13 cellular contexts compared by ENCODE assay signal in genomic region chr11:47154738-47155570, GRCh38. TPM values are rescaled to one million over a fixed set of nuclear protein-coding genes. Genes with fewer than 3 reads are reported as not detected.
DNase-seq lines count a peak whose midpoint lies in the region; ATAC-seq, FAIRE-seq and TF ChIP-seq lines count a peak whose summit lies in the region.
"Had no signal": no experiment of that assay in that cellular context is flagged by ENCODE, and none has a peak within 500 bp of the region (broad histone marks: within the 10 kb centered on the region; RNA-seq: fewer than 3 reads in every experiment).

No MANE protein-coding gene starts in this region.

- peak; percentile 49 to 54 for ATAC-seq in activated T-cell treated with anti-CD3 and anti-CD28 coated beads, Interleukin-2, amount 50 U/mL, for 4 hours

- H3K4me1 Mint-ChIP-seq in activated T-cell treated with anti-CD3 and anti-CD28 coated beads, Interleukin-2, amount 50 U/mL, for 4 hours (ENCODE audit: low read depth) = peaks cover 31% of the 10 kb centered on the region
- H3K4me1 Mint-ChIP-seq in endodermal cell (peaks cover 10% of the 10 kb centered on the region), type B pancreatic cell (ENCODE audit: unreplicated experiment) (peaks cover 24% of the 10 kb centered on the region)

- H3K27me3 Mint-ChIP-seq in activated T-cell treated with anti-CD3 and anti-CD28 coated beads, Interleukin-2, amount 50 U/mL, for 4 hours (ENCODE audit: low read depth) = no peaks in the 10 kb centered on the region
- no peaks in the 10 kb centered on the region for H3K27me3 Mint-ChIP-seq in endodermal cell (ENCODE audit: insufficient read depth)
- H3K27me3 Mint-ChIP-seq in type B pancreatic cell = no peaks in the 10 kb centered on the region

- no peaks in the 10 kb centered on the region for H3K9me3 Mint-ChIP-seq in activated T-cell treated with anti-CD3 and anti-CD28 coated beads, Interleukin-2, amount 50 U/mL, for 4 hours
- no peaks in the 10 kb centered on the region for H3K9me3 Mint-ChIP-seq in endodermal cell
- H3K9me3 Mint-ChIP-seq in type B pancreatic cell = no peaks in the 10 kb centered on the region
- H3K9me3 Mint-ChIP-seq: dendritic cell treated with granulocyte-macrophage colony-stimulating factor and Interleukin-4, amounts not matched to agents 40 ng/mL and 50 ng/mL, for 4 days; neural crest cell had no signal

- TF ChIP-seq CTCF in endodermal cell (conservative IDR thresholded peaks at IDR 0.05) = no peak
- TF ChIP-seq CTCF in type B pancreatic cell (conservative IDR thresholded peaks at IDR 0.05) = no peak
- TF ChIP-seq CTCF in tibial artery (IDR thresholded peaks at IDR 0.05) = no peak
- no peak for TF ChIP-seq CTCF in kidney (IDR thresholded peaks at IDR 0.05; ENCODE audit: borderline replicate concordance, extremely low read depth, insufficient read depth)

- WGBS in endodermal cell (ENCODE audit: insufficient coverage in 1 of 2, insufficient read length in 1 of 2), 2 experiments = 85 to 87% methylated on average over 16 of the region's 16 CpGs

- H3K36me3 ChIP-seq in endodermal cell (ENCODE audit: control insufficient read depth, insufficient read depth, low read length) (peaks cover 3% of the 10 kb centered on the region), tibial artery (peaks cover 0 to 46% (median 16%) of the 10 kb centered on the region in 3 donors), kidney (ENCODE audit: control insufficient read depth in 1 of 2, insufficient read depth in 2 of 2, low read length in 2 of 2) (no peaks in the 10 kb centered on the region)

- H3K9me3 ChIP-seq in endodermal cell (ENCODE audit: control insufficient read depth, low read length) (no peaks in the 10 kb centered on the region), tibial artery (no peaks in the 10 kb centered on the region), kidney (ENCODE audit: control insufficient read depth in 1 of 2, low read length in 2 of 2) (no peaks in the 10 kb centered on the region)
- H3K9me3 ChIP-seq: upper lobe of left lung had no signal

- peak overlapping the region; percentile 44 for H3K4me3 Mint-ChIP-seq in activated T-cell treated with anti-CD3 and anti-CD28 coated beads, Interleukin-2, amount 50 U/mL, for 4 hours
- H3K4me3 Mint-ChIP-seq in endodermal cell = no peak overlapping the region
- H3K4me3 Mint-ChIP-seq in type B pancreatic cell = no peak overlapping the region
- H3K4me3 Mint-ChIP-seq: dendritic cell treated with granulocyte-macrophage colony-stimulating factor and Interleukin-4, amounts not matched to agents 40 ng/mL and 50 ng/mL, for 4 days; neural crest cell had no signal

- no peak for FAIRE-seq in kidney (lab: Jason Lieb, UNC)
- FAIRE-seq: frontal cortex had no signal

- H3K4me3 ChIP-seq in endodermal cell (ENCODE audit: low read length) (no peak overlapping the region), tibial artery (no peak overlapping the region), kidney (ENCODE audit: low read length in 2 of 2) (no peak overlapping the region)
- H3K4me3 ChIP-seq: upper lobe of left lung had no signal

- H3K27ac ChIP-seq in endodermal cell (ENCODE audit: low read depth, low read length) (no peak overlapping the region), tibial artery (no peak overlapping the region), kidney (ENCODE audit: low read depth in 2 of 2, low read length in 2 of 2) (no peak overlapping the region)

- no peak for DNase-seq in activated T-cell treated with anti-CD3 and anti-CD28 coated beads, Interleukin-2, amount 50 U/mL, for 4 hours
- DNase-seq in activated T-cell treated with anti-CD3 and anti-CD28 coated beads for 4 hours (no peak), UCSD-AML1 (lab: John Stamatoyannopoulos, UW; ENCODE audit: unreplicated experiment) (peak; percentile 34), endodermal cell (peak; percentile 45), type B pancreatic cell (ENCODE audit: extremely low spot score, unreplicated experiment) (no peak), tibial artery (no peak), GM03348 (ENCODE audit: low spot score) (no peak), kidney (no peak)
- DNase-seq: NCI-H2227 treated with DMSO at 0.1 percent for 48 hours, upper lobe of left lung had no signal

- H3K9ac ChIP-seq in endodermal cell (ENCODE audit: extremely low read depth, low read length, poor library complexity, severe bottlenecking) (no peak overlapping the region), kidney (ENCODE audit: low read length in 2 of 2) (no peak overlapping the region)

- H3K4me1 ChIP-seq in endodermal cell (ENCODE audit: control insufficient read depth, insufficient read depth, low read length) = peaks cover 3% of the 10 kb centered on the region
- H3K4me1 ChIP-seq in tibial artery = peaks cover 0 to 7% (median 4%) of the 10 kb centered on the region in 4 donors
- no peaks in the 10 kb centered on the region for H3K4me1 ChIP-seq in kidney (ENCODE audit: control insufficient read depth in 1 of 2, insufficient read depth in 1 of 2, low read depth in 1 of 2, low read length in 2 of 2)

- H3K36me3 Mint-ChIP-seq in activated T-cell treated with anti-CD3 and anti-CD28 coated beads, Interleukin-2, amount 50 U/mL, for 4 hours (ENCODE audit: insufficient read depth) = no peaks in the 10 kb centered on the region
- H3K36me3 Mint-ChIP-seq in endodermal cell (ENCODE audit: low read depth) = peaks cover 8% of the 10 kb centered on the region
- H3K36me3 Mint-ChIP-seq in type B pancreatic cell = peaks cover 11% of the 10 kb centered on the region

- H3K27me3 ChIP-seq in endodermal cell (ENCODE audit: control insufficient read depth, insufficient read depth, low read length, poor library complexity, severe bottlenecking) (no peaks in the 10 kb centered on the region), tibial artery (no peaks in the 10 kb centered on the region)
- H3K27me3 ChIP-seq: upper lobe of left lung had no signal

- intact Hi-C loops in tibial artery (cut with DNase I; ENCODE audit: low total_unique reads) = no loop called here
- intact Hi-C loops in kidney (cut with DNase I) = loop anchor here (5.0 kb wide), 1 partner anchor 268 kb away; no protein-coding TSS in a partner anchor

- H3K27ac Mint-ChIP-seq in endodermal cell (no peak overlapping the region), type B pancreatic cell (peak overlapping the region; percentile 52)
- H3K27ac Mint-ChIP-seq: dendritic cell treated with granulocyte-macrophage colony-stimulating factor and Interleukin-4, amounts not matched to agents 40 ng/mL and 50 ng/mL, for 4 days had no signal

RNA-seq across cellular contexts. Expression of gene ARFGAP2, which starts 21.7 kb away (rescaled TPM):
- 100 to 1,000 TPM in 2 of 3 donors, 10 to 100 TPM in 1; 98.5 to 110 (median 104) TPM for total RNA-seq in activated T-cell treated with anti-CD3 and anti-CD28 coated beads, Interleukin-2, amount 50 U/mL, for 4 hours
- total RNA-seq in endodermal cell (10 to 100 TPM; 84.6 to 86.0 TPM), type B pancreatic cell (ENCODE audit: low replicate concordance) (99.9 and 103 TPM in 2 replicates), kidney (87.5 TPM)
- 55.0 TPM for polyA plus RNA-seq in endodermal cell (2013, experiment 1 of 2)
- 48.1 TPM for polyA plus RNA-seq in endodermal cell (2013, experiment 2 of 2)
- polyA plus RNA-seq in kidney (ENCODE audit: insufficient read depth, low read depth, low replicate concordance) = 59.3 TPM

RNA-seq across cellular contexts. Expression of gene PACSIN3, which starts 31.3 kb away (rescaled TPM):
- total RNA-seq in activated T-cell treated with anti-CD3 and anti-CD28 coated beads, Interleukin-2, amount 50 U/mL, for 4 hours = 10 to 100 TPM in 1 of 3 donors, 1 to 10 TPM in 2; 5.3 to 15.2 (median 5.8) TPM
- total RNA-seq in endodermal cell (10 to 100 TPM; 48.0 to 66.6 TPM), type B pancreatic cell (ENCODE audit: low replicate concordance) (52.5 and 77.2 TPM in 2 replicates), kidney (15.1 TPM)
- 22.9 TPM for polyA plus RNA-seq in endodermal cell (2013, experiment 1 of 2)
- 18.0 TPM for polyA plus RNA-seq in endodermal cell (2013, experiment 2 of 2)
- polyA plus RNA-seq in kidney (ENCODE audit: insufficient read depth, low read depth, low replicate concordance) = 28.5 TPM

RNA-seq across cellular contexts. Expression of gene DDB2, which starts 59.8 kb away (rescaled TPM):
- total RNA-seq in activated T-cell treated with anti-CD3 and anti-CD28 coated beads, Interleukin-2, amount 50 U/mL, for 4 hours = 10 to 100 TPM; 76.4 to 95.0 (median 90.2) TPM
- total RNA-seq in endodermal cell (10 to 100 TPM; 20.9 to 31.2 TPM), type B pancreatic cell (ENCODE audit: low replicate concordance) (40.0 and 50.1 TPM in 2 replicates), kidney (29.0 TPM)
- 72.6 TPM for polyA plus RNA-seq in endodermal cell (2013, experiment 1 of 2)
- 69.3 TPM for polyA plus RNA-seq in endodermal cell (2013, experiment 2 of 2)
- polyA plus RNA-seq in kidney (ENCODE audit: insufficient read depth, low read depth, low replicate concordance) = 14.9 TPM

Comparison
In these comparisons a context has a peak if more than half of its experiments do, and no peak if none do; other contexts are left out.
1. DNase-seq: peak in UCSD-AML1 (single experiment) and endodermal cell (single experiment); none in activated T-cell treated with anti-CD3 and anti-CD28 coated beads, Interleukin-2, amount 50 U/mL, for 4 hours (single experiment), activated T-cell treated with anti-CD3 and anti-CD28 coated beads for 4 hours (single experiment), type B pancreatic cell (single experiment), tibial artery (0 of 2), GM03348 (single experiment) and kidney (single experiment).